8 cellular contexts compared by ENCODE assay signal in the genomic region with DNA sequence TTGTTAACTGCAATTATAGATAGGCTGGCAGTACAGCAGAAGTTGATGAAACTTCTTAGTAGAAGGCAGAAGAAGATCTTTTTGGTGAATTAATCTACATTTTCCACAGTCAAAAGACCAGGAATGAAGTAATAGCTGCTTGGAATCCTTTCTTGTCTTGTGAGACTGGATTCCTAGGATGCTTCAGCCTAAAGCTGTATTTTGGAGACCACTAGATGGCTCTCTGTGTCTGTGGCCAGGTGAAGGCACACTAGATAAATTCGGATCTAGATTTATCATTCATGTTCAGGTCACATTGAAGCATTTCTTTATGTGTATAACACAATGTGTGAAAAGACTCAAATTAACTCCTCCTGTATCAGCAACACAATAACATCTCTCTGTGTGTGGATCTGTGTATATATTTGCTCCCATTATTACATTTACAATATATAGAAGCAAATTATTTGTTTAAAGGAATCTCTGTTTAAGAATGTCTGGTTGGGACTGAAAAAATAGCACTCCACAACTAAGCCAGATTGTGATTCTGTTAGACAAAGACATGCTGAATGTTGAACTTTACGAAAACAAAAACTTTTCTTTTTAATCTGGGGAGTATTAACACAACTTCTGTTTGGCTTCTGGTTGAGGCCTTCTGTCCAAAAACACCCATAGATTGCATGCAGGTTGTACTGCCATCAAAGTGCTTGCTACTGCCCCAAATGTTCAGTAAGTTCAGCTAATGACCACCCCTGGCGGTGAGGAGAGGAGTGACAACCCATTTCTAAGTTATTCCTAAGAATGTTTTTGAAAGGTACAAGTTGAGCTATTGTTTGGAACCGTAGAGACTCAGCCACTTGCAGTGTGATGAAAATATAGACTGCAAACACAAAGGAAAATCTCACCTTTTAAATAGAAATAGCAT. TPM values are rescaled to one million over a fixed set of nuclear protein-coding genes. Genes with fewer than 3 reads are reported as not detected.
DNase-seq lines count a peak whose midpoint lies in the region; ATAC-seq and TF ChIP-seq lines count a peak whose summit lies in the region.

No MANE protein-coding gene starts in this region.

- peak; percentile 14 for DNase-seq in activated CD8-positive, alpha-beta T cell treated with anti-CD3 and anti-CD28 coated beads for 36 hours
- DNase-seq in activated CD8-positive, alpha-beta T cell treated with anti-CD3 and anti-CD28 coated beads, Interleukin-2, amount 10 ng/mL, durations not matched to agents 7 days and 5 days, result no peak
- DNase-seq in RWPE2 (ENCODE audit: low spot score) (no peak), cortex of kidney (lab: John Stamatoyannopoulos, UW) (no peak), immature natural killer cell (no peak)

- H3K4me3 ChIP-seq in RWPE2 (ENCODE audit: severe bottlenecking) (no peak overlapping the region), gastroesophageal sphincter (no peak overlapping the region)

- intact Hi-C loops in activated CD8-positive, alpha-beta T cell treated with anti-CD3 and anti-CD28 coated beads for 36 hours (cut with micrococcal nuclease), result loop anchor here (5.0 kb wide), 1 partner anchor 126 kb away; no protein-coding TSS in a partner anchor

- H3K4me1 ChIP-seq in RWPE2 (ENCODE audit: insufficient read depth, poor library complexity, severe bottlenecking), result no peaks in the 10 kb centered on the region
- H3K4me1 ChIP-seq in gastroesophageal sphincter, result no peaks in the 10 kb centered on the region

- H3K36me3 Mint-ChIP-seq in activated CD8-positive, alpha-beta T cell treated with anti-CD3 and anti-CD28 coated beads for 36 hours (ENCODE audit: low read depth), result no peaks in the 10 kb centered on the region
- H3K36me3 Mint-ChIP-seq in activated CD8-positive, alpha-beta T cell treated with anti-CD3 and anti-CD28 coated beads, Interleukin-2, amount 10 ng/mL, durations not matched to agents 7 days and 5 days (ENCODE audit: low read depth), result no peaks in the 10 kb centered on the region
- no peaks in the 10 kb centered on the region for H3K36me3 Mint-ChIP-seq in immature natural killer cell

- TF ChIP-seq EP300 in gastroesophageal sphincter (IDR thresholded peaks at IDR 0.05), result no peak

- H3K27ac ChIP-seq in RWPE2 (ENCODE audit: poor library complexity, severe bottlenecking), result no peak overlapping the region
- H3K27ac ChIP-seq in gastroesophageal sphincter, result no peak overlapping the region

- POLR2A ChIA-PET in activated CD8-positive, alpha-beta T cell treated with anti-CD3 and anti-CD28 coated beads for 36 hours (lab: Charles Lee), result no interaction called here
- POLR2A ChIA-PET in activated CD8-positive, alpha-beta T cell treated with anti-CD3 and anti-CD28 coated beads, Interleukin-2, amount 10 ng/mL, durations not matched to agents 7 days and 5 days (lab: Charles Lee), result no interaction called here

- no peak overlapping the region for H3K27ac Mint-ChIP-seq in activated CD8-positive, alpha-beta T cell treated with anti-CD3 and anti-CD28 coated beads for 36 hours
- no peak overlapping the region for H3K27ac Mint-ChIP-seq in activated CD8-positive, alpha-beta T cell treated with anti-CD3 and anti-CD28 coated beads, Interleukin-2, amount 10 ng/mL, durations not matched to agents 7 days and 5 days
- H3K27ac Mint-ChIP-seq in immature natural killer cell, result no peak overlapping the region

- no peak for ATAC-seq in activated CD8-positive, alpha-beta T cell treated with anti-CD3 and anti-CD28 coated beads for 36 hours
- no peak for ATAC-seq in activated CD8-positive, alpha-beta T cell treated with anti-CD3 and anti-CD28 coated beads, Interleukin-2, amount 10 ng/mL, durations not matched to agents 7 days and 5 days
- ATAC-seq in GM21381 (IDR thresholded peaks at IDR 0.05; ENCODE audit: unreplicated experiment) (peak; percentile 96), HG03520 (IDR thresholded peaks at IDR 0.05; ENCODE audit: unreplicated experiment) (peak; percentile 86), RWPE2 (ENCODE audit: low read depth) (peak; percentile 48; the same call in 2 of the 3 replicates), gastroesophageal sphincter (no peak)

- peak; percentile 33 for TF ChIP-seq CTCF in activated CD8-positive, alpha-beta T cell treated with anti-CD3 and anti-CD28 coated beads for 36 hours (IDR thresholded peaks at IDR 0.05)
- TF ChIP-seq CTCF in RWPE2 (IDR thresholded peaks at IDR 0.05; ENCODE audit: poor library complexity, severe bottlenecking), result peak; percentile 69
- TF ChIP-seq CTCF in gastroesophageal sphincter (IDR thresholded peaks at IDR 0.05), result peak in 3 of 4 experiments; percentile 11 to 45 (median 30)

- TF ChIP-seq POLR2A in gastroesophageal sphincter (IDR thresholded peaks at IDR 0.05), result no peak

- peaks cover 7% of the 10 kb centered on the region for H3K27me3 Mint-ChIP-seq in activated CD8-positive, alpha-beta T cell treated with anti-CD3 and anti-CD28 coated beads for 36 hours
- H3K27me3 Mint-ChIP-seq in activated CD8-positive, alpha-beta T cell treated with anti-CD3 and anti-CD28 coated beads, Interleukin-2, amount 10 ng/mL, durations not matched to agents 7 days and 5 days (ENCODE audit: low read depth), result peaks cover 5% of the 10 kb centered on the region
- H3K27me3 Mint-ChIP-seq in immature natural killer cell (ENCODE audit: low read depth in 3 of 3), result peaks cover 2 to 4% (median 4%) of the 10 kb centered on the region in 3 donors

- H3K27me3 ChIP-seq in RWPE2 (ENCODE audit: insufficient read depth, poor library complexity, severe bottlenecking), result peaks cover 7% of the 10 kb centered on the region
- H3K27me3 ChIP-seq in gastroesophageal sphincter, result peaks cover 4% of the 10 kb centered on the region

- CTCF ChIA-PET in activated CD8-positive, alpha-beta T cell treated with anti-CD3 and anti-CD28 coated beads for 36 hours (lab: Charles Lee), result interaction anchor here (0.7 to 1.9 kb wide), 10 partner anchors 9 to 195 kb away, joined by 3 to 14 read pairs (median 3); no protein-coding TSS in a partner anchor
- CTCF ChIA-PET in activated CD8-positive, alpha-beta T cell treated with anti-CD3 and anti-CD28 coated beads, Interleukin-2, amount 10 ng/mL, durations not matched to agents 7 days and 5 days (lab: Charles Lee), result interaction anchor here (1.0 to 1.5 kb wide), 4 partner anchors 8 to 25 kb away, joined by 3 to 4 read pairs (median 4); no protein-coding TSS in a partner anchor

- H3K4me1 Mint-ChIP-seq in activated CD8-positive, alpha-beta T cell treated with anti-CD3 and anti-CD28 coated beads for 36 hours (ENCODE audit: low read depth), result no peaks in the 10 kb centered on the region
- no peaks in the 10 kb centered on the region for H3K4me1 Mint-ChIP-seq in activated CD8-positive, alpha-beta T cell treated with anti-CD3 and anti-CD28 coated beads, Interleukin-2, amount 10 ng/mL, durations not matched to agents 7 days and 5 days (ENCODE audit: low read depth)
- no peaks in the 10 kb centered on the region for H3K4me1 Mint-ChIP-seq in immature natural killer cell

- H3K36me3 ChIP-seq in RWPE2 (ENCODE audit: low read depth) (no peaks in the 10 kb centered on the region), gastroesophageal sphincter (no peaks in the 10 kb centered on the region)

- no peak overlapping the region for H3K4me3 Mint-ChIP-seq in activated CD8-positive, alpha-beta T cell treated with anti-CD3 and anti-CD28 coated beads for 36 hours
- H3K4me3 Mint-ChIP-seq in activated CD8-positive, alpha-beta T cell treated with anti-CD3 and anti-CD28 coated beads, Interleukin-2, amount 10 ng/mL, durations not matched to agents 7 days and 5 days, result no peak overlapping the region
- H3K4me3 Mint-ChIP-seq in immature natural killer cell, result no peak overlapping the region

- H3K9me3 ChIP-seq in RWPE2 (ENCODE audit: severe bottlenecking), result no peaks in the 10 kb centered on the region
- H3K9me3 ChIP-seq in gastroesophageal sphincter, result no peaks in the 10 kb centered on the region

- 24 to 43% methylated on average over 4 of the region's 4 CpGs for WGBS in gastroesophageal sphincter (ENCODE audit: low coverage in 1 of 2), 2 donors

- H3K9me3 Mint-ChIP-seq in activated CD8-positive, alpha-beta T cell treated with anti-CD3 and anti-CD28 coated beads for 36 hours, result no peaks in the 10 kb centered on the region
- no peaks in the 10 kb centered on the region for H3K9me3 Mint-ChIP-seq in activated CD8-positive, alpha-beta T cell treated with anti-CD3 and anti-CD28 coated beads, Interleukin-2, amount 10 ng/mL, durations not matched to agents 7 days and 5 days (ENCODE audit: insufficient read depth)
- peaks cover 0 to 11% (median 4%) of the 10 kb centered on the region in 6 donors for H3K9me3 Mint-ChIP-seq in immature natural killer cell

RNA-seq across cellular contexts. Expression of a gene that starts 10.6 kb away (rescaled TPM):
- not detected for total RNA-seq in activated CD8-positive, alpha-beta T cell treated with anti-CD3 and anti-CD28 coated beads for 36 hours
- total RNA-seq in activated CD8-positive, alpha-beta T cell treated with anti-CD3 and anti-CD28 coated beads, Interleukin-2, amount 10 ng/mL, durations not matched to agents 7 days and 5 days, result not detected
- under 1 TPM; under 0.01 to 0.69 (median 0.41) TPM for total RNA-seq in gastroesophageal sphincter
- polyA plus RNA-seq in immature natural killer cell, result under 1 TPM in 1 of 3 donors, not detected in 2; 0.02 TPM

Comparison
In these comparisons a context has a peak if more than half of its experiments do, and no peak if none do; other contexts are left out.
1. ATAC-seq: peak in GM21381 (single experiment), HG03520 (single experiment) and RWPE2 (single experiment); none in activated CD8-positive, alpha-beta T cell treated with anti-CD3 and anti-CD28 coated beads for 36 hours (single experiment), activated CD8-positive, alpha-beta T cell treated with anti-CD3 and anti-CD28 coated beads, Interleukin-2, amount 10 ng/mL, durations not matched to agents 7 days and 5 days (single experiment) and gastroesophageal sphincter (single experiment).
2. Peak in every context shown above with its lines, with median percentiles within 50 percentile points of each other: CTCF ChIP-seq.